In the genomic region with DNA sequence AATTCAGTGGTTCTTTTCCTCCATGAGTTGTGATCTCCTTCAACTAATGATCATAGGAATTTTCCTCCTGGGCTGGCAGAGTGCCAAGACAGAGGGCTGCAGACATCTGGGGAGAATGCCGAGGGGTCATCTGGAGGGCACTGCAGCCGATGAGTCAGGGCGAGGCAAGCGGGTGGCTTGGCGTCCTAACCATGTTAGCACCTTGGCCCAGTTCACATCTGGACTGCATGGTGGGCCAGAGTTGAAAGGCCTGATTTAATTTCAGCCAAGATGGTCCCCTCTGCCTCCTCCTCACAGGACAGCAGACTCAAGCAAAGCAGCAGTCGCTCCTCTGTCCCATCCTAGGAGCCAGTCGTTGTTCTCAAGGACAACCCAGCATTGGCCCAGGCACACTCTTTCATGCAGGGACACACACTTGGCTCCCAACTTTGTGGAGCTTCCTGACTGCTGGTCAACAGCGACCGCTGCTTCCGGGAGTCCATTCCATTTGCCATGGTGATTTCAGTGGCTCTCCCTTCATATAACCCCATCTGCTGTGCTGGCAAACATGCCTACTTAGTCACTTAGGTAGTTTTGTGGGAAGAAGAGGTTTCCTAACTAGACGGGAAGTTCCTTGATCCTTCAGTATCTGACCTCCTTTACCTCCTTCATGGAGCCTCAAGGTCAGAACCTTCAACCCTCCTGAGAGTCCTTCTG, we compare ENCODE assay signal across 12 cellular contexts.
A peak's percentile ranks its signal among the peaks of the same experiment; 100 is the strongest.
DNase-seq lines count a peak whose midpoint lies in the region; ATAC-seq and TF ChIP-seq lines count a peak whose summit lies in the region.
"Had no signal": no experiment of that assay in that cellular context is flagged by ENCODE, and none has a peak within 500 bp of the region (broad histone marks: within the 10 kb centered on the region; RNA-seq: fewer than 3 reads in every experiment).

No MANE protein-coding gene starts in this region.

- H3K9me3 Mint-ChIP-seq in activated CD4-positive, alpha-beta T cell treated with anti-CD3 and anti-CD28 coated beads, Interleukin-2, amount 10 ng/mL, durations not matched to agents 24 days and 14 days: no peaks in the 10 kb centered on the region

- H3K4me3 Mint-ChIP-seq in activated CD4-positive, alpha-beta T cell treated with anti-CD3 and anti-CD28 coated beads, Interleukin-2, amount 10 ng/mL, durations not matched to agents 24 days and 14 days: no peak overlapping the region
- H3K4me3 Mint-ChIP-seq: activated naive CD8-positive, alpha-beta T cell; T-helper 17 cell had no signal

- intact Hi-C loops in activated CD4-positive, alpha-beta T cell treated with anti-CD3 and anti-CD28 coated beads, Interleukin-2, amount 10 ng/mL, durations not matched to agents 24 days and 14 days (cut with micrococcal nuclease): no loop called here

- no peaks in the 10 kb centered on the region for H3K36me3 Mint-ChIP-seq in activated CD4-positive, alpha-beta T cell treated with anti-CD3 and anti-CD28 coated beads, Interleukin-2, amount 10 ng/mL, durations not matched to agents 24 days and 14 days (ENCODE audit: low read depth)

- H3K27ac Mint-ChIP-seq in activated CD4-positive, alpha-beta T cell treated with anti-CD3 and anti-CD28 coated beads, Interleukin-2, amount 10 ng/mL, durations not matched to agents 24 days and 14 days: no peak overlapping the region
- H3K27ac Mint-ChIP-seq: activated naive CD8-positive, alpha-beta T cell; T-helper 17 cell had no signal

- H3K27me3 Mint-ChIP-seq in activated CD4-positive, alpha-beta T cell treated with anti-CD3 and anti-CD28 coated beads, Interleukin-2, amount 10 ng/mL, durations not matched to agents 24 days and 14 days: no peaks in the 10 kb centered on the region
- H3K27me3 Mint-ChIP-seq: T-helper 17 cell had no signal

- no peak overlapping the region for H3K4me3 ChIP-seq in astrocyte of the cerebellum (ENCODE audit: low read depth, low read length)

- ATAC-seq in HG02759 (IDR thresholded peaks at IDR 0.05; ENCODE audit: unreplicated experiment): no peak
- ATAC-seq: T-helper 17 cell had no signal

- in situ Hi-C loops in astrocyte of the cerebellum (cut with HindIII; ENCODE audit: low sequenced_read_pairs): no loop called here

- no peak for TF ChIP-seq CTCF in astrocyte of the cerebellum (IDR thresholded peaks at IDR 0.05; ENCODE audit: low read depth, low read length, missing control alignments)

- no peaks in the 10 kb centered on the region for H3K4me1 Mint-ChIP-seq in activated CD4-positive, alpha-beta T cell treated with anti-CD3 and anti-CD28 coated beads, Interleukin-2, amount 10 ng/mL, durations not matched to agents 24 days and 14 days
- H3K4me1 Mint-ChIP-seq: T-helper 17 cell had no signal

- peak; percentile 80 for DNase-seq in EL
- DNase-seq in NCI-H446 treated with DMSO at 0.1 percent for 48 hours (lab: John Stamatoyannopoulos, UW): peak; percentile 6
- peak; percentile 58 for DNase-seq in astrocyte of the cerebellum (ENCODE audit: low read depth)
- DNase-seq in left kidney (ENCODE audit: low read depth, low spot score): peak; percentile 29
- DNase-seq in activated naive CD4-positive, alpha-beta T cell treated with Interleukin-2 at 50 U/mL for 16 hours: no peak
- DNase-seq in COR-L47 (lab: John Stamatoyannopoulos, UW): no peak
- no peak for DNase-seq in activated CD4-positive, alpha-beta T cell treated with anti-CD3 and anti-CD28 coated beads, Interleukin-2, amount 10 ng/mL, durations not matched to agents 24 days and 14 days
- DNase-seq: NCI-H1105, NCI-H774, T-helper 17 cell had no signal

Comparison
In these comparisons a context has a peak if more than half of its experiments do, and no peak if none do; other contexts are left out.
1. DNase-seq: peak in EL (single experiment), NCI-H446 treated with DMSO at 0.1 percent for 48 hours (single experiment), astrocyte of the cerebellum (single experiment) and left kidney (single experiment); none in activated naive CD4-positive, alpha-beta T cell treated with Interleukin-2 at 50 U/mL for 16 hours (single experiment), COR-L47 (single experiment) and activated CD4-positive, alpha-beta T cell treated with anti-CD3 and anti-CD28 coated beads, Interleukin-2, amount 10 ng/mL, durations not matched to agents 24 days and 14 days (single experiment).